22 cellular contexts compared by ENCODE assay signal in genomic region chr4:68589790-68590189, GRCh38. TPM values are rescaled to one million over a fixed set of nuclear protein-coding genes. Genes with fewer than 3 reads are reported as not detected.
DNase-seq lines count a peak whose midpoint lies in the region; ATAC-seq and TF ChIP-seq lines count a peak whose summit lies in the region.
"Had no signal": no experiment of that assay in that cellular context is flagged by ENCODE, and none has a peak within 500 bp of the region (broad histone marks: within the 10 kb centered on the region; RNA-seq: fewer than 3 reads in every experiment).

No MANE protein-coding gene starts in this region.

- in situ Hi-C loops in mammary epithelial cell (cut with MboI; ENCODE audit: low sequenced_read_pairs in 2 of 2): no loop called here

- no peaks in the 10 kb centered on the region for H3K27me3 Mint-ChIP-seq in type B pancreatic cell

- no peak overlapping the region for H2AFZ ChIP-seq in mammary epithelial cell (ENCODE audit: low read depth, low read length)

- H3K9ac ChIP-seq in mammary epithelial cell (ENCODE audit: insufficient read depth, low read length): no peak overlapping the region

- no peaks in the 10 kb centered on the region for H3K9me3 Mint-ChIP-seq in type B pancreatic cell

- no peaks in the 10 kb centered on the region for H3K36me3 Mint-ChIP-seq in type B pancreatic cell

- dilution Hi-C loops in mammary epithelial cell (cut with HindIII; ENCODE audit: low sequenced_read_pairs): no loop called here

- no peak for TF ChIP-seq CTCF in mammary epithelial cell (conservative IDR thresholded peaks at IDR 0.05 in 1 of 2, IDR thresholded peaks at IDR 0.05 in 1 of 2; ENCODE audit: extremely low read depth in 1 of 2, insufficient read depth in 1 of 2, low read depth in 1 of 2, low read length in 2 of 2)
- TF ChIP-seq CTCF in breast epithelium (IDR thresholded peaks at IDR 0.05): no peak
- TF ChIP-seq CTCF in left lung (IDR thresholded peaks at IDR 0.05): no peak
- no peak for TF ChIP-seq CTCF in type B pancreatic cell (conservative IDR thresholded peaks at IDR 0.05)

- H3K4me3 ChIP-seq in mammary epithelial cell (replicated peaks in 1 of 3; ENCODE audit: insufficient read depth in 1 of 3, low read depth in 2 of 3, low read length in 3 of 3) (no peak overlapping the region), breast epithelium (no peak overlapping the region), left lung (no peak overlapping the region)
- H3K4me3 ChIP-seq: SJSA1 had no signal

- TF ChIP-seq POLR2A in breast epithelium (IDR thresholded peaks at IDR 0.05): no peak

- peak; percentile 34 for DNase-seq in mammary epithelial cell
- DNase-seq in breast epithelium (ENCODE audit: low spot score in 2 of 2): no peak
- DNase-seq in epithelial cell of prostate (ENCODE audit: low read depth, low spot score): no peak
- no peak for DNase-seq in left lung
- DNase-seq in stimulated activated CD4-positive, alpha-beta T cell treated with anti-CD3 and anti-CD28 coated beads, Interleukin-4, amount 100 ng/mL, for 24 hours: no peak
- no peak for DNase-seq in left ventricle myocardium superior
- no peak for DNase-seq in type B pancreatic cell (ENCODE audit: extremely low spot score, unreplicated experiment)
- DNase-seq: Calu3, Kasumi-1, MV-4-11, NCI-H1105, NCI-H1436 treated with DMSO at 0.1 percent for 48 hours, NCI-H187 treated with DMSO at 0.1 percent for 48 hours, NCI-H446, NCI-H524 treated with DMSO at 0.1 percent for 48 hours, NCI-H774, Right ventricle myocardium superior had no signal

- no peaks in the 10 kb centered on the region for H3K79me2 ChIP-seq in mammary epithelial cell (ENCODE audit: insufficient read depth, low read length)

- no peak overlapping the region for H3K4me2 ChIP-seq in mammary epithelial cell (ENCODE audit: insufficient read depth, low read depth, low read length)

- H4K20me1 ChIP-seq in mammary epithelial cell (ENCODE audit: insufficient read depth, low read length): no peaks in the 10 kb centered on the region

- H3K27ac ChIP-seq in mammary epithelial cell (ENCODE audit: insufficient read depth, low read depth, low read length) (no peak overlapping the region), breast epithelium (no peak overlapping the region), epithelial cell of prostate (peak overlapping the region; percentile 45), left lung (no peak overlapping the region)
- H3K27ac ChIP-seq: HL-60, SJSA1 had no signal

- H3K27ac Mint-ChIP-seq in type B pancreatic cell: no peak overlapping the region

- H3K9me3 ChIP-seq in mammary epithelial cell (replicated peaks; ENCODE audit: insufficient read depth, low read length) (no peaks in the 10 kb centered on the region), breast epithelium (no peaks in the 10 kb centered on the region), left lung (no peaks in the 10 kb centered on the region)
- H3K9me3 ChIP-seq: SJSA1 had no signal

- no peak overlapping the region for H3K4me3 Mint-ChIP-seq in type B pancreatic cell

- intact Hi-C loops in mammary epithelial cell (cut with micrococcal nuclease) (no loop called here), breast epithelium (cut with DNase I; ENCODE audit: low total_unique reads) (no loop called here), left lung (cut with DNase I) (no loop called here), left ventricle myocardium superior (cut with micrococcal nuclease) (no loop called here)

- CTCF ChIA-PET in mammary epithelial cell (lab: Charles Lee; ENCODE audit: low non-redundant PET): no interaction called here

- H3K4me1 Mint-ChIP-seq in type B pancreatic cell (ENCODE audit: unreplicated experiment): no peaks in the 10 kb centered on the region

- H3K4me1 ChIP-seq in mammary epithelial cell (ENCODE audit: insufficient read depth, low read length) (peaks cover 11% of the 10 kb centered on the region), breast epithelium (no peaks in the 10 kb centered on the region), left lung (no peaks in the 10 kb centered on the region)
- H3K4me1 ChIP-seq: SJSA1 had no signal

- no TSS peak for BruUV-seq in mammary epithelial cell (replicated peaks; lab: Mats Ljungman, UMichigan)

- H3K36me3 ChIP-seq in mammary epithelial cell (ENCODE audit: insufficient read depth, low read length) (no peaks in the 10 kb centered on the region), breast epithelium (no peaks in the 10 kb centered on the region), left lung (no peaks in the 10 kb centered on the region)
- H3K36me3 ChIP-seq: SJSA1 had no signal

- ATAC-seq in left lung (peak; percentile 69), left ventricle myocardium superior (no peak)

- H3K27me3 ChIP-seq in mammary epithelial cell (ENCODE audit: insufficient read depth, low read length) (no peaks in the 10 kb centered on the region), breast epithelium (no peaks in the 10 kb centered on the region), left lung (no peaks in the 10 kb centered on the region)
- H3K27me3 ChIP-seq: SJSA1 had no signal

RNA-seq across cellular contexts. Expression of gene UGT2B17, which starts 13.7 kb away (rescaled TPM):
- total RNA-seq in mammary epithelial cell (not detected), breast epithelium (under 1 TPM in 1 of 3 donors, not detected in 2; 0.98 TPM), left lung (under 1 TPM in 1 of 2 donors, not detected in 1; 0.13 TPM), left ventricle myocardium superior (not detected), type B pancreatic cell (ENCODE audit: low replicate concordance) (0.31 TPM in 1 of 2 replicates, not detected in the other)
- polyA plus RNA-seq in mammary epithelial cell: not detected
- polyA minus RNA-seq in mammary epithelial cell: not detected
- total RNA-seq: A172, Calu3, HT-29, Right ventricle myocardium superior had no signal
- polyA plus RNA-seq: BJ had no signal
